Comparison of ENCODE assay signal across 19 cellular contexts in the genomic region with DNA sequence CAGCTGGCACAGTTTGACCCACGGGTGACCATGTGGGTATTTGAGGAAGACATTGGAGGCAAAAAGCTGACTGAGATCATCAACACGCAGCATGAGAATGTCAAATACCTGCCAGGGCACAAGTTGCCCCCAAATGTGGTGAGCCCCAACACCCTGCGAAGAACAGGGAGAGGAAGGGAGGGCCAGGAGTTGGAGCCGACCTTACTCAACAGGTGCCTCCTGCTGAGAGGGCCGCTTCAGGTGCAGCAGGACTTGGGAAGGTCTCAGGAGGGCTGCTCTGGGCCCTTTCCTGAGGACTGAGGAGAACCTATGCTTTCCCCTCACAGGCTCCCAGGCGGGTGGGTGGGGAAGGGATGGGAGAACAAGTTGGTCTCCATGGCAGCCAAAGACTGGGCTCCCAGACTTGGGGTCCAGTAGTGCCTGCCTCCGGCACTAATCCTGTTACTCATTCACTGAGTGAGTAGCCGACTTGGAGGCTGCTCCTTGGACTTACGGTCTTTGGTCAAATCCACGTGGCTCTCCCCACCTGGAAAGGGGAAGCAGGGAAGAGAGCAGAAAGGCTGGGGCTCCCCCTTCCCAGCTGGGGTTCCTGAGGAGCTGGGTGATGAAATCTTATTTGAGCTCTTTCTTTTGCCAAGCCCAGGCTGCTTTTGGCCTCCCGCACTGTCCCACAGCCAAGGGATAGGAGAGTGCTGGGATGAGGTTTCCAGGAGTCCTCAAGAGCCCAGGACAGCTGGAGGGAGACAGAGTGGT. TPM values are rescaled to one million over a fixed set of nuclear protein-coding genes. Genes with fewer than 3 reads are reported as not detected.
A peak's percentile ranks its signal among the peaks of the same experiment; 100 is the strongest.
DNase-seq lines count a peak whose midpoint lies in the region; ATAC-seq, FAIRE-seq and TF ChIP-seq lines count a peak whose summit lies in the region.
"Had no signal": no experiment of that assay in that cellular context is flagged by ENCODE, and none has a peak within 500 bp of the region (broad histone marks: within the 10 kb centered on the region; RNA-seq: fewer than 3 reads in every experiment).

No MANE protein-coding gene starts in this region.

- no peaks in the 10 kb centered on the region for H3K9me3 ChIP-seq in Caco-2
- H3K9me3 ChIP-seq in HepG2 (ENCODE audit: low read length): no peaks in the 10 kb centered on the region
- no peaks in the 10 kb centered on the region for H3K9me3 ChIP-seq in CD8-positive, alpha-beta T cell (ENCODE audit: low read length)
- H3K9me3 ChIP-seq: ovary, SJCRH30, uterus had no signal

- WGBS in HepG2 (ENCODE audit: low lambda C conversion rate): 25% methylated on average over 11 of the region's 11 CpGs

- no peak overlapping the region for H2AFZ ChIP-seq in HepG2 (ENCODE audit: low read length)

- H3K4me2 ChIP-seq in HepG2 (ENCODE audit: low read depth, low read length): peak overlapping the region; percentile 96

- H3K4me1 Mint-ChIP-seq in Caco-2 (ENCODE audit: low read depth, unreplicated experiment) (peaks cover 19% of the 10 kb centered on the region), chondrocyte (ENCODE audit: low read depth) (peaks cover 5% of the 10 kb centered on the region)
- H3K4me1 Mint-ChIP-seq in CD8-positive, alpha-beta T cell (ENCODE audit: low read depth): no peaks in the 10 kb centered on the region
- no peaks in the 10 kb centered on the region for H3K4me1 Mint-ChIP-seq in T-helper 2 cell treated with Interferon-gamma antibody and Interleukin-4, amounts not matched to agents 5 μg/mL and 100 μg/mL, for 36 hours (ENCODE audit: low read depth)
- H3K4me1 Mint-ChIP-seq: activated CD8-positive, alpha-beta memory T cell treated with anti-CD3 and anti-CD28 coated beads, Interleukin-2, amount 10 ng/mL, durations not matched to agents 7 days and 5 days had no signal

- BruUV-seq in Caco-2 (replicated peaks; lab: Mats Ljungman, UMichigan): no TSS peak
- BruUV-seq in HepG2 (replicated peaks; lab: Mats Ljungman, UMichigan): no TSS peak

- TF ChIP-seq EP300 in HepG2 (IDR thresholded peaks at IDR 0.05; ENCODE audit: low read depth in 2 of 2, low read length in 2 of 2) (peak in 1 of 2 experiments; percentile 25; a peak in 1 of 4 replicates), HepG2 (CRISPR knock-in tag; IDR thresholded peaks at IDR 0.05; ENCODE audit: borderline replicate concordance) (no peak)

- no peak for TF ChIP-seq RAD21 in HepG2 (CRISPR knock-in tag; IDR thresholded peaks at IDR 0.05)

- H4K20me1 ChIP-seq in HepG2 (ENCODE audit: insufficient read depth, low read length): no peaks in the 10 kb centered on the region

- no peak for FAIRE-seq in HepG2 (lab: Jason Lieb, UNC)

- peak overlapping the region; percentile 73 for H3K27ac ChIP-seq in HepG2 (ENCODE audit: extremely low read length, insufficient read depth, low read length)
- H3K27ac ChIP-seq in CD8-positive, alpha-beta T cell (ENCODE audit: low read depth, low read length): no peak overlapping the region
- H3K27ac ChIP-seq: ovary, SJCRH30 had no signal

- in situ Hi-C loops in HepG2 (cut with HindIII; ENCODE audit: extremely low pct_ligation_motif_present, low pct_unique_long_range_greater_than_20kb): no loop called here

- H3K4me3 ChIP-seq in Caco-2 (ENCODE audit: low read depth, low read length) (no peak overlapping the region), HepG2 (replicated peaks in 1 of 3; ENCODE audit: insufficient read depth in 1 of 3, low read depth in 2 of 3, low read length in 3 of 3) (peak overlapping the region; percentile 58 to 75 (median 64))
- H3K4me3 ChIP-seq in CD8-positive, alpha-beta T cell (ENCODE audit: low read depth, low read length): no peak overlapping the region
- H3K4me3 ChIP-seq: ovary, SJCRH30, uterus had no signal

- H3K79me2 ChIP-seq in HepG2 (ENCODE audit: insufficient read depth, low read length): no peaks in the 10 kb centered on the region

- H3K9ac ChIP-seq in HepG2 (ENCODE audit: insufficient read depth, low read depth, low read length): peak overlapping the region; percentile 72

- peaks cover 3% of the 10 kb centered on the region; the same call in 1 of the 2 replicates for H3K36me3 ChIP-seq in Caco-2 (ENCODE audit: control insufficient read depth, insufficient read depth, low read length)
- peaks cover 0 to 7% of the 10 kb centered on the region in 2 experiments; a peak in 2 of 5 replicates for H3K36me3 ChIP-seq in HepG2 (replicated peaks in 1 of 2; ENCODE audit: control insufficient read depth in 1 of 2, insufficient read depth in 2 of 2, low read length in 2 of 2)
- H3K36me3 ChIP-seq in CD8-positive, alpha-beta T cell (ENCODE audit: insufficient read depth, low read length): peaks cover 4% of the 10 kb centered on the region
- H3K36me3 ChIP-seq: ovary, uterus had no signal

- ATAC-seq in HepG2: peak; percentile 45
- ATAC-seq in CD8-positive, alpha-beta T cell: no peak
- no peak for ATAC-seq in HG03469 (IDR thresholded peaks at IDR 0.05; ENCODE audit: unreplicated experiment)
- ATAC-seq: activated CD8-positive, alpha-beta memory T cell treated with anti-CD3 and anti-CD28 coated beads, Interleukin-2, amount 10 ng/mL, durations not matched to agents 7 days and 5 days had no signal

- H3K4me1 ChIP-seq in Caco-2 (peaks cover 38% of the 10 kb centered on the region), HepG2 (ENCODE audit: insufficient read depth, low read length) (peaks cover 78% of the 10 kb centered on the region)
- no peaks in the 10 kb centered on the region for H3K4me1 ChIP-seq in CD8-positive, alpha-beta T cell (ENCODE audit: insufficient read depth, low read length)
- H3K4me1 ChIP-seq: uterus had no signal

- H3K27ac Mint-ChIP-seq in Caco-2 (ENCODE audit: unreplicated experiment) (peak overlapping the region; percentile 33), chondrocyte (ENCODE audit: unreplicated experiment) (no peak overlapping the region)
- H3K27ac Mint-ChIP-seq in CD8-positive, alpha-beta T cell: no peak overlapping the region
- no peak overlapping the region for H3K27ac Mint-ChIP-seq in T-helper 2 cell treated with Interferon-gamma antibody and Interleukin-4, amounts not matched to agents 5 μg/mL and 100 μg/mL, for 36 hours
- H3K27ac Mint-ChIP-seq: activated CD8-positive, alpha-beta memory T cell treated with anti-CD3 and anti-CD28 coated beads, Interleukin-2, amount 10 ng/mL, durations not matched to agents 7 days and 5 days had no signal

- intact Hi-C loops in Caco-2 (cut with micrococcal nuclease; ENCODE audit: unreplicated experiment): no loop called here
- intact Hi-C loops in HepG2 (cut with micrococcal nuclease; ENCODE audit: unreplicated experiment): no loop called here
- intact Hi-C loops in CD8-positive, alpha-beta T cell (cut with DNase I, micrococcal nuclease): no loop called here

- peak in 1 of 2 experiments; percentile 51; a peak in 1 of 4 replicates for TF ChIP-seq POLR2A in HepG2 (IDR thresholded peaks at IDR 0.05; ENCODE audit: insufficient read depth in 1 of 2, low read depth in 2 of 2, low read length in 2 of 2)

- CTCF ChIA-PET in Caco-2 (lab: Charles Lee) (no interaction called here), HepG2 (lab: Yijun Ruan, JAX; ENCODE audit: low intra/inter-chr PET ratio, low total read pairs) (no interaction called here)
- CTCF ChIA-PET in CD8-positive, alpha-beta T cell (lab: Charles Lee): interaction anchor here (0.9 to 2.6 kb wide), 2 partner anchors 16 to 20 kb away, joined by 3 to 15 read pairs; partner anchors contain the start of gene SMARCD1

- no peak overlapping the region for H3K4me3 Mint-ChIP-seq in Caco-2 (ENCODE audit: unreplicated experiment)
- H3K4me3 Mint-ChIP-seq in chondrocyte (ENCODE audit: unreplicated experiment): no peak overlapping the region
- no peak overlapping the region for H3K4me3 Mint-ChIP-seq in CD8-positive, alpha-beta T cell
- H3K4me3 Mint-ChIP-seq in T-helper 2 cell treated with Interferon-gamma antibody and Interleukin-4, amounts not matched to agents 5 μg/mL and 100 μg/mL, for 36 hours: no peak overlapping the region
- H3K4me3 Mint-ChIP-seq: activated CD8-positive, alpha-beta memory T cell treated with anti-CD3 and anti-CD28 coated beads, Interleukin-2, amount 10 ng/mL, durations not matched to agents 7 days and 5 days; mesothelial cell of epicardium had no signal

- TF ChIP-seq CTCF in Caco-2 (IDR thresholded peaks at IDR 0.05; ENCODE audit: insufficient read depth in 1 of 2, low read depth in 1 of 2, low read length in 1 of 2, severe bottlenecking in 1 of 2, unreplicated experiment in 1 of 2) (no peak), chondrocyte (IDR thresholded peaks at IDR 0.05) (no peak), HepG2 (CRISPR knock-in tag; IDR thresholded peaks at IDR 0.05) (no peak)
- TF ChIP-seq CTCF in CD8-positive, alpha-beta T cell (IDR thresholded peaks at IDR 0.05): no peak

- POLR2A ChIA-PET in Caco-2 (lab: Charles Lee) (no interaction called here), HepG2 (lab: Yijun Ruan, JAX) (interaction anchor here (0.5 to 4.6 kb wide), 5 partner anchors 7 to 83 kb away, joined by 3 to 93 read pairs (median 28); partner anchors contain the start of genes COX14 and SMARCD1)
- POLR2A ChIA-PET in CD8-positive, alpha-beta T cell (lab: Charles Lee): no interaction called here

- no peaks in the 10 kb centered on the region for H3K27me3 Mint-ChIP-seq in Caco-2 (ENCODE audit: insufficient read depth, unreplicated experiment)
- H3K27me3 Mint-ChIP-seq in chondrocyte (ENCODE audit: low read depth): no peaks in the 10 kb centered on the region
- no peaks in the 10 kb centered on the region for H3K27me3 Mint-ChIP-seq in CD8-positive, alpha-beta T cell (ENCODE audit: low read depth)
- no peaks in the 10 kb centered on the region for H3K27me3 Mint-ChIP-seq in T-helper 2 cell treated with Interferon-gamma antibody and Interleukin-4, amounts not matched to agents 5 μg/mL and 100 μg/mL, for 36 hours (ENCODE audit: low read depth)
- H3K27me3 Mint-ChIP-seq: activated CD8-positive, alpha-beta memory T cell treated with anti-CD3 and anti-CD28 coated beads, Interleukin-2, amount 10 ng/mL, durations not matched to agents 7 days and 5 days had no signal

- peaks cover 26% of the 10 kb centered on the region for H3K36me3 Mint-ChIP-seq in Caco-2 (ENCODE audit: insufficient read depth, unreplicated experiment)
- peaks cover 6% of the 10 kb centered on the region for H3K36me3 Mint-ChIP-seq in chondrocyte (ENCODE audit: low read depth)
- peaks cover 21% of the 10 kb centered on the region for H3K36me3 Mint-ChIP-seq in CD8-positive, alpha-beta T cell
- peaks cover 7% of the 10 kb centered on the region for H3K36me3 Mint-ChIP-seq in T-helper 2 cell treated with Interferon-gamma antibody and Interleukin-4, amounts not matched to agents 5 μg/mL and 100 μg/mL, for 36 hours (ENCODE audit: low read depth)

- H3K9me3 Mint-ChIP-seq in Caco-2 (ENCODE audit: unreplicated experiment) (no peaks in the 10 kb centered on the region), chondrocyte (ENCODE audit: low read depth) (no peaks in the 10 kb centered on the region)
- no peaks in the 10 kb centered on the region for H3K9me3 Mint-ChIP-seq in CD8-positive, alpha-beta T cell
- no peaks in the 10 kb centered on the region for H3K9me3 Mint-ChIP-seq in T-helper 2 cell treated with Interferon-gamma antibody and Interleukin-4, amounts not matched to agents 5 μg/mL and 100 μg/mL, for 36 hours
- H3K9me3 Mint-ChIP-seq: mesothelial cell of epicardium had no signal

- DNase-seq in Caco-2 (peak in 1 of 2 experiments; percentile 80), chondrocyte (ENCODE audit: low spot score) (peak; percentile 77), HepG2 (ENCODE audit: low spot score) (peak; percentile 41), renal cortical epithelial cell (ENCODE audit: low read depth) (peak; percentile 57), HuH-7 (ENCODE audit: low spot score) (no peak)
- DNase-seq in CD8-positive, alpha-beta T cell: no peak
- DNase-seq in T-helper 2 cell treated with Interferon-gamma antibody and Interleukin-4, amounts not matched to agents 5 μg/mL and 100 μg/mL, for 36 hours (ENCODE audit: low spot score): no peak
- DNase-seq: activated CD8-positive, alpha-beta memory T cell treated with anti-CD3 and anti-CD28 coated beads, Interleukin-2, amount 10 ng/mL, durations not matched to agents 7 days and 5 days; amniotic stem cell; KBM-7; NCI-H2081 treated with DMSO at 0.1 percent for 48 hours; ovary; stimulated activated CD4-positive, alpha-beta T cell treated with anti-CD3 and anti-CD28 coated beads, Interleukin-12 subunit alpha, Interleukin-12 subunit beta, amount 100 ng/mL, for 4 hours; stimulated activated naive CD4-positive, alpha-beta T cell had no signal

- H3K27me3 ChIP-seq in Caco-2 (replicated peaks; ENCODE audit: control insufficient read depth, insufficient read depth, low read length) (no peaks in the 10 kb centered on the region), HepG2 (ENCODE audit: control insufficient read depth in 1 of 2, insufficient read depth in 2 of 2, low read length in 2 of 2) (no peaks in the 10 kb centered on the region)
- H3K27me3 ChIP-seq in CD8-positive, alpha-beta T cell (ENCODE audit: insufficient read depth, low read length): no peaks in the 10 kb centered on the region
- H3K27me3 ChIP-seq: ovary, SJCRH30, uterus had no signal

RNA-seq across cellular contexts. Expression of gene GPD1, which starts 1.0 kb away (rescaled TPM):
- 1.5 and 1.9 TPM in 2 replicates for total RNA-seq in Caco-2 (2022)
- 0.46 TPM in 1 of 3 replicates, not detected in the others for total RNA-seq in chondrocyte
- 30.6 and 38.1 TPM in 2 replicates for total RNA-seq in HepG2 (2016; rRNA removed; fragmentation: Illumina TruSeq; extraction: Trizol)
- 5.3 and 5.6 TPM in 2 replicates for total RNA-seq in HepG2 (2016; cell fraction: cytosol; rRNA removed; fragmentation: Illumina TruSeq; extraction: Trizol; ENCODE audit: low read depth)
- 31.5 and 38.6 TPM in 2 replicates for total RNA-seq in HepG2 (2016; cell fraction: insoluble cytoplasmic fraction; rRNA removed; fragmentation: Illumina TruSeq; extraction: Trizol)
- total RNA-seq in HepG2 (2016; cell fraction: membrane; rRNA removed; fragmentation: Illumina TruSeq; extraction: Trizol): 8.7 and 10.6 TPM in 2 replicates
- total RNA-seq in HepG2 (2016; cell fraction: nucleus; rRNA removed; fragmentation: Illumina TruSeq; extraction: Trizol): 10.8 and 11.2 TPM in 2 replicates
- 3.7 and 7.2 TPM in 2 replicates for polyA plus RNA-seq in HepG2 (2011; rRNA removed)
- polyA plus RNA-seq in HepG2 (2011; cell fraction: cytosol; rRNA removed): 6.2 and 10.3 TPM in 2 replicates
- polyA plus RNA-seq in HepG2 (2011; cell fraction: nucleus; rRNA removed): 4.8 and 7.4 TPM in 2 replicates
- 14.9 and 15.6 TPM in 2 replicates for polyA plus RNA-seq in HepG2 (2012)
- polyA plus RNA-seq in HepG2 (2016; cell fraction: cytosol; fragmentation: Illumina TruSeq; extraction: Trizol; ENCODE audit: low read depth): 4.0 and 4.8 TPM in 2 replicates
- 25.5 and 29.7 TPM in 2 replicates for polyA plus RNA-seq in HepG2 (2016; cell fraction: insoluble cytoplasmic fraction; fragmentation: Illumina TruSeq; extraction: Trizol; ENCODE audit: low read depth)
- 6.4 and 7.3 TPM in 2 replicates for polyA plus RNA-seq in HepG2 (2016; cell fraction: membrane; fragmentation: Illumina TruSeq; extraction: Trizol; ENCODE audit: low read depth)
- 14.8 and 19.3 TPM in 2 replicates for polyA plus RNA-seq in HepG2 (2016; cell fraction: nucleus; fragmentation: Illumina TruSeq; extraction: Trizol; ENCODE audit: insufficient read depth, low read depth)
- 2.2 and 5.6 TPM in 2 replicates for polyA minus RNA-seq in HepG2 (2011; rRNA and poly(A)+ RNA removed; ENCODE audit: low replicate concordance)
- 2.0 and 3.5 TPM in 2 replicates for polyA minus RNA-seq in HepG2 (2011; cell fraction: cytosol; rRNA and poly(A)+ RNA removed)
- 5.7 and 8.7 TPM in 2 replicates for polyA minus RNA-seq in HepG2 (2011; cell fraction: nucleus; rRNA and poly(A)+ RNA removed)
- 0.69 and 0.70 TPM in 2 replicates for total RNA-seq in renal cortical epithelial cell
- total RNA-seq in CD8-positive, alpha-beta T cell: under 1 TPM; 0.24 to 0.50 TPM
- total RNA-seq: glomerular endothelial cell, uterus had no signal

RNA-seq across cellular contexts. Expression of gene COX14, which starts 7.2 kb away (rescaled TPM):
- total RNA-seq in Caco-2 (2022) (85.0 and 86.3 TPM in 2 replicates), chondrocyte (37.8 to 53.1 TPM (median 44.7 TPM) in 3 replicates), HepG2 (2016; rRNA removed; fragmentation: Illumina TruSeq; extraction: Trizol) (71.6 and 82.0 TPM in 2 replicates), renal cortical epithelial cell (41.5 and 73.3 TPM in 2 replicates)
- 62.2 and 107 TPM in 2 replicates for total RNA-seq in HepG2 (2016; cell fraction: cytosol; rRNA removed; fragmentation: Illumina TruSeq; extraction: Trizol; ENCODE audit: low read depth)
- total RNA-seq in HepG2 (2016; cell fraction: insoluble cytoplasmic fraction; rRNA removed; fragmentation: Illumina TruSeq; extraction: Trizol): 70.2 and 88.8 TPM in 2 replicates
- total RNA-seq in HepG2 (2016; cell fraction: membrane; rRNA removed; fragmentation: Illumina TruSeq; extraction: Trizol): 84.4 and 106 TPM in 2 replicates
- total RNA-seq in HepG2 (2016; cell fraction: nucleus; rRNA removed; fragmentation: Illumina TruSeq; extraction: Trizol): 18.4 and 19.5 TPM in 2 replicates
- 53.0 and 55.0 TPM in 2 replicates for polyA plus RNA-seq in HepG2 (2011; rRNA removed)
- polyA plus RNA-seq in HepG2 (2011; cell fraction: cytosol; rRNA removed): 64.0 and 68.8 TPM in 2 replicates
- polyA plus RNA-seq in HepG2 (2011; cell fraction: nucleus; rRNA removed): 15.7 and 16.8 TPM in 2 replicates
- 30.1 and 33.7 TPM in 2 replicates for polyA plus RNA-seq in HepG2 (2012)
- 46.3 and 86.6 TPM in 2 replicates for polyA plus RNA-seq in HepG2 (2016; cell fraction: cytosol; fragmentation: Illumina TruSeq; extraction: Trizol; ENCODE audit: low read depth)
- polyA plus RNA-seq in HepG2 (2016; cell fraction: insoluble cytoplasmic fraction; fragmentation: Illumina TruSeq; extraction: Trizol; ENCODE audit: low read depth): 52.0 and 58.2 TPM in 2 replicates
- polyA plus RNA-seq in HepG2 (2016; cell fraction: membrane; fragmentation: Illumina TruSeq; extraction: Trizol; ENCODE audit: low read depth): 51.4 and 62.9 TPM in 2 replicates
- polyA plus RNA-seq in HepG2 (2016; cell fraction: nucleus; fragmentation: Illumina TruSeq; extraction: Trizol; ENCODE audit: insufficient read depth, low read depth): 29.1 and 31.5 TPM in 2 replicates
- 27.5 and 131 TPM in 2 replicates for polyA minus RNA-seq in HepG2 (2011; rRNA and poly(A)+ RNA removed; ENCODE audit: low replicate concordance)
- 8.7 and 10.3 TPM in 2 replicates for polyA minus RNA-seq in HepG2 (2011; cell fraction: cytosol; rRNA and poly(A)+ RNA removed)
- 10.3 and 10.8 TPM in 2 replicates for polyA minus RNA-seq in HepG2 (2011; cell fraction: nucleus; rRNA and poly(A)+ RNA removed)
- total RNA-seq in CD8-positive, alpha-beta T cell: 10 to 100 TPM; 42.2 to 43.3 TPM

RNA-seq across cellular contexts. Expression of gene SMARCD1, which starts 19.6 kb away (rescaled TPM):
- total RNA-seq in Caco-2 (2022) (142 and 158 TPM in 2 replicates), chondrocyte (50.8 to 55.7 TPM (median 52.0 TPM) in 3 replicates), HepG2 (2016; rRNA removed; fragmentation: Illumina TruSeq; extraction: Trizol) (54.6 and 64.9 TPM in 2 replicates), renal cortical epithelial cell (53.0 and 85.0 TPM in 2 replicates)
- 18.3 and 19.3 TPM in 2 replicates for total RNA-seq in HepG2 (2016; cell fraction: cytosol; rRNA removed; fragmentation: Illumina TruSeq; extraction: Trizol; ENCODE audit: low read depth)
- 53.8 and 56.6 TPM in 2 replicates for total RNA-seq in HepG2 (2016; cell fraction: insoluble cytoplasmic fraction; rRNA removed; fragmentation: Illumina TruSeq; extraction: Trizol)
- total RNA-seq in HepG2 (2016; cell fraction: membrane; rRNA removed; fragmentation: Illumina TruSeq; extraction: Trizol): 51.5 and 52.7 TPM in 2 replicates
- 46.9 and 61.3 TPM in 2 replicates for total RNA-seq in HepG2 (2016; cell fraction: nucleus; rRNA removed; fragmentation: Illumina TruSeq; extraction: Trizol)
- 51.7 and 55.5 TPM in 2 replicates for polyA plus RNA-seq in HepG2 (2011; rRNA removed)
- 35.2 and 38.4 TPM in 2 replicates for polyA plus RNA-seq in HepG2 (2011; cell fraction: cytosol; rRNA removed)
- polyA plus RNA-seq in HepG2 (2011; cell fraction: nucleus; rRNA removed): 69.3 and 71.6 TPM in 2 replicates
- polyA plus RNA-seq in HepG2 (2012): 35.8 and 43.5 TPM in 2 replicates
- 12.2 and 14.5 TPM in 2 replicates for polyA plus RNA-seq in HepG2 (2016; cell fraction: cytosol; fragmentation: Illumina TruSeq; extraction: Trizol; ENCODE audit: low read depth)
- polyA plus RNA-seq in HepG2 (2016; cell fraction: insoluble cytoplasmic fraction; fragmentation: Illumina TruSeq; extraction: Trizol; ENCODE audit: low read depth): 51.0 and 65.3 TPM in 2 replicates
- polyA plus RNA-seq in HepG2 (2016; cell fraction: membrane; fragmentation: Illumina TruSeq; extraction: Trizol; ENCODE audit: low read depth): 41.4 and 44.8 TPM in 2 replicates
- polyA plus RNA-seq in HepG2 (2016; cell fraction: nucleus; fragmentation: Illumina TruSeq; extraction: Trizol; ENCODE audit: insufficient read depth, low read depth): 82.4 and 96.0 TPM in 2 replicates
- 82.5 and 134 TPM in 2 replicates for polyA minus RNA-seq in HepG2 (2011; rRNA and poly(A)+ RNA removed; ENCODE audit: low replicate concordance)
- polyA minus RNA-seq in HepG2 (2011; cell fraction: cytosol; rRNA and poly(A)+ RNA removed): 41.4 and 46.1 TPM in 2 replicates
- 68.1 and 69.0 TPM in 2 replicates for polyA minus RNA-seq in HepG2 (2011; cell fraction: nucleus; rRNA and poly(A)+ RNA removed)
- total RNA-seq in CD8-positive, alpha-beta T cell: 10 to 100 TPM; 90.2 to 92.1 TPM

RNA-seq across cellular contexts. Expression of gene ASIC1, which starts 47.4 kb away (rescaled TPM):
- total RNA-seq in Caco-2 (2022) (15.6 and 17.8 TPM in 2 replicates), chondrocyte (2.5 to 4.4 TPM (median 3.9 TPM) in 3 replicates), HepG2 (2016; rRNA removed; fragmentation: Illumina TruSeq; extraction: Trizol) (0.24 and 0.44 TPM in 2 replicates), renal cortical epithelial cell (0.30 TPM in 1 of 2 replicates, not detected in the other)
- total RNA-seq in HepG2 (2016; cell fraction: cytosol; rRNA removed; fragmentation: Illumina TruSeq; extraction: Trizol; ENCODE audit: low read depth): 0.26 and 0.30 TPM in 2 replicates
- total RNA-seq in HepG2 (2016; cell fraction: insoluble cytoplasmic fraction; rRNA removed; fragmentation: Illumina TruSeq; extraction: Trizol): 0.19 and 1.1 TPM in 2 replicates
- total RNA-seq in HepG2 (2016; cell fraction: membrane; rRNA removed; fragmentation: Illumina TruSeq; extraction: Trizol): 0.49 and 0.52 TPM in 2 replicates
- total RNA-seq in HepG2 (2016; cell fraction: nucleus; rRNA removed; fragmentation: Illumina TruSeq; extraction: Trizol): 0.47 and 0.75 TPM in 2 replicates
- 1.3 and 1.5 TPM in 2 replicates for polyA plus RNA-seq in HepG2 (2011; rRNA removed)
- 0.85 and 0.98 TPM in 2 replicates for polyA plus RNA-seq in HepG2 (2011; cell fraction: cytosol; rRNA removed)
- polyA plus RNA-seq in HepG2 (2011; cell fraction: nucleus; rRNA removed): 2.6 and 3.1 TPM in 2 replicates
- 0.56 and 0.67 TPM in 2 replicates for polyA plus RNA-seq in HepG2 (2012)
- 0.34 and 0.51 TPM in 2 replicates for polyA plus RNA-seq in HepG2 (2016; cell fraction: cytosol; fragmentation: Illumina TruSeq; extraction: Trizol; ENCODE audit: low read depth)
- polyA plus RNA-seq in HepG2 (2016; cell fraction: insoluble cytoplasmic fraction; fragmentation: Illumina TruSeq; extraction: Trizol; ENCODE audit: low read depth): 0.59 and 0.66 TPM in 2 replicates
- 0.59 and 0.63 TPM in 2 replicates for polyA plus RNA-seq in HepG2 (2016; cell fraction: membrane; fragmentation: Illumina TruSeq; extraction: Trizol; ENCODE audit: low read depth)
- polyA plus RNA-seq in HepG2 (2016; cell fraction: nucleus; fragmentation: Illumina TruSeq; extraction: Trizol; ENCODE audit: insufficient read depth, low read depth): 2.9 and 3.2 TPM in 2 replicates
- polyA minus RNA-seq in HepG2 (2011; rRNA and poly(A)+ RNA removed; ENCODE audit: low replicate concordance): 2.0 and 12.2 TPM in 2 replicates
- 0.40 and 0.88 TPM in 2 replicates for polyA minus RNA-seq in HepG2 (2011; cell fraction: cytosol; rRNA and poly(A)+ RNA removed)
- 0.87 and 1.3 TPM in 2 replicates for polyA minus RNA-seq in HepG2 (2011; cell fraction: nucleus; rRNA and poly(A)+ RNA removed)
- total RNA-seq in CD8-positive, alpha-beta T cell: 1 to 10 TPM; 2.9 to 3.8 TPM

Comparison
In these comparisons a context has a peak if more than half of its experiments do, and no peak if none do; other contexts are left out.
1. DNase-seq: peak in chondrocyte (single experiment), HepG2 (single experiment) and renal cortical epithelial cell (single experiment); none in CD8-positive, alpha-beta T cell (0 of 7), T-helper 2 cell treated with Interferon-gamma antibody and Interleukin-4, amounts not matched to agents 5 μg/mL and 100 μg/mL, for 36 hours (single experiment) and HuH-7 (single experiment).
2. H3K4me3 ChIP-seq: peak in HepG2 (3 of 3); none in Caco-2 (single experiment) and CD8-positive, alpha-beta T cell (single experiment).